9 cellular contexts compared by ENCODE assay signal in the genomic region with DNA sequence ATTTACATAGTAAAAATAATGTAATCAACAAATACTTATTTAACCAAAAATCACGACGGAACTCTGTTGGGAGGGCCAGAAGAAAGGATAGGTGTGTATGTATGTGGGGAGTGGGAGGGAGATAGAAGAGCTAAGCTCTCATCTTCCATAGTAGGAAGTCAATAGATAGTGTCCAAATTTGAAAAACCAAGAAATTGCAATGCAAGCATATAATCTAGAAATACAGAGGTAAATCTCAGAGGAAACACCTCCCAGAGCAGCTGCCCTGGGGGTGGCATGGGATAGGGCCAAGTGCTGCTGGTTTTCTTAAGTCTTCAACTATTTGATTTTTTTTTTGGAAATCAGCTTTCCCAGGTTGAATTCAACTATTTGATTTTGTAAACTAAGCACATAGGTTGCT. TPM values are rescaled to one million over a fixed set of nuclear protein-coding genes. Genes with fewer than 3 reads are reported as not detected.
"Had no signal": no experiment of that assay in that cellular context is flagged by ENCODE, and none has a peak within 500 bp of the region (broad histone marks: within the 10 kb centered on the region; RNA-seq: fewer than 3 reads in every experiment).

No MANE protein-coding gene starts in this region.

- H3K36me3 Mint-ChIP-seq: IgD-negative memory B cell had no signal

- H3K4me3 Mint-ChIP-seq: GM23338, H9, IgD-negative memory B cell had no signal

- H3K9me3 Mint-ChIP-seq: H9, IgD-negative memory B cell had no signal

- H3K4me3 ChIP-seq: GM23338 had no signal

- H2AFZ ChIP-seq: GM23338 had no signal

- FAIRE-seq: H1, H54 had no signal

- H3K27ac ChIP-seq: HL-60 had no signal

- H3K4me2 ChIP-seq: GM23338 had no signal

- ATAC-seq: GM23338 had no signal

- H3K27ac Mint-ChIP-seq: GM23338, H9, IgD-negative memory B cell had no signal

- DNase-seq: H9, HCEC 1CT, KG1 had no signal

RNA-seq across cellular contexts. Expression of a gene that starts 16.9 kb away (rescaled TPM):
- total RNA-seq: H9, HT1080 had no signal
- polyA plus RNA-seq: IgD-negative memory B cell had no signal

RNA-seq across cellular contexts. Expression of a gene that starts 30.9 kb away (rescaled TPM):
- polyA plus RNA-seq: IgD-negative memory B cell had no signal
